Comparison of ENCODE assay signal across 2 cellular contexts in the genomic region with DNA sequence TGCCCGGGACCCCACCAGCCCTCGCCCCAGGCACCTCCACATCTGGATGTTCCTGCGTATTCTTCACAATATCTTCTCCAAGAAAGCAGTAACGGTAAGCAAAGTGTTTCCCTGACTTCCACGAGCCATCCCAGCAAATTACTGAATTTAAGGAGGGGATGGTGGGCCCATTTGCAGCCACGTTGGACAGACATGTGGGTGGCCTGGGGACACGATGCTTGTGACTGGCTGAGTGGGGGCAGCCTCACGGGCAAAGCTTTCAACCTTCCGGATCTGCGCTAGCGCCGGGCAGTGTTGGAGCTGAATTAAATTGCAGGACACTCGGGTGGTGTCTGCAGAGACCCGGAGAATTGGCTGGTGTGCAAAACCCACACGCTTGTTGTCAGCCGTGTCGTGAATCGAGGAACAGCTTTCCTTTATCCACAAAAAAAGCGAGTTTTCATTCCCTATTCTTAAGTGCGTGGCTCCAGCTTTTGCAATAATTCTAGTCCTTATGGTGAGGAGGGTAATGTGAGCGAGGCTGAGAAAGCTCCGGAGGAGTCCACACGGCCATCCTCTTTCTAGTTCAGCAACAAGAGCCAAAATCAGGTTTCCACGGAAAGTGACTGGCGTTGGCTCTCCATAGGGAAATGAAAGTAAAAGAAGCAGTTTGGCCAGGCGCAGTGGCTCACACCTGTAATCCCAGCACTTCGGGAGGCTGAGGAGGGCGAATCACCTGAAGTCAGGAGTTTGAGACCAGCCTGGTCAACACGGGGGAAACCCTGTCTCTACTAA.
TF ChIP-seq lines count a peak whose summit lies in the region.

No MANE protein-coding gene starts in this region.

TF ChIP-seq in GM23338, 12 proteins besides CTCF, POLR2A, EP300 and RAD21 (continued from another document):
- TF ChIP-seq, protein P1, sequence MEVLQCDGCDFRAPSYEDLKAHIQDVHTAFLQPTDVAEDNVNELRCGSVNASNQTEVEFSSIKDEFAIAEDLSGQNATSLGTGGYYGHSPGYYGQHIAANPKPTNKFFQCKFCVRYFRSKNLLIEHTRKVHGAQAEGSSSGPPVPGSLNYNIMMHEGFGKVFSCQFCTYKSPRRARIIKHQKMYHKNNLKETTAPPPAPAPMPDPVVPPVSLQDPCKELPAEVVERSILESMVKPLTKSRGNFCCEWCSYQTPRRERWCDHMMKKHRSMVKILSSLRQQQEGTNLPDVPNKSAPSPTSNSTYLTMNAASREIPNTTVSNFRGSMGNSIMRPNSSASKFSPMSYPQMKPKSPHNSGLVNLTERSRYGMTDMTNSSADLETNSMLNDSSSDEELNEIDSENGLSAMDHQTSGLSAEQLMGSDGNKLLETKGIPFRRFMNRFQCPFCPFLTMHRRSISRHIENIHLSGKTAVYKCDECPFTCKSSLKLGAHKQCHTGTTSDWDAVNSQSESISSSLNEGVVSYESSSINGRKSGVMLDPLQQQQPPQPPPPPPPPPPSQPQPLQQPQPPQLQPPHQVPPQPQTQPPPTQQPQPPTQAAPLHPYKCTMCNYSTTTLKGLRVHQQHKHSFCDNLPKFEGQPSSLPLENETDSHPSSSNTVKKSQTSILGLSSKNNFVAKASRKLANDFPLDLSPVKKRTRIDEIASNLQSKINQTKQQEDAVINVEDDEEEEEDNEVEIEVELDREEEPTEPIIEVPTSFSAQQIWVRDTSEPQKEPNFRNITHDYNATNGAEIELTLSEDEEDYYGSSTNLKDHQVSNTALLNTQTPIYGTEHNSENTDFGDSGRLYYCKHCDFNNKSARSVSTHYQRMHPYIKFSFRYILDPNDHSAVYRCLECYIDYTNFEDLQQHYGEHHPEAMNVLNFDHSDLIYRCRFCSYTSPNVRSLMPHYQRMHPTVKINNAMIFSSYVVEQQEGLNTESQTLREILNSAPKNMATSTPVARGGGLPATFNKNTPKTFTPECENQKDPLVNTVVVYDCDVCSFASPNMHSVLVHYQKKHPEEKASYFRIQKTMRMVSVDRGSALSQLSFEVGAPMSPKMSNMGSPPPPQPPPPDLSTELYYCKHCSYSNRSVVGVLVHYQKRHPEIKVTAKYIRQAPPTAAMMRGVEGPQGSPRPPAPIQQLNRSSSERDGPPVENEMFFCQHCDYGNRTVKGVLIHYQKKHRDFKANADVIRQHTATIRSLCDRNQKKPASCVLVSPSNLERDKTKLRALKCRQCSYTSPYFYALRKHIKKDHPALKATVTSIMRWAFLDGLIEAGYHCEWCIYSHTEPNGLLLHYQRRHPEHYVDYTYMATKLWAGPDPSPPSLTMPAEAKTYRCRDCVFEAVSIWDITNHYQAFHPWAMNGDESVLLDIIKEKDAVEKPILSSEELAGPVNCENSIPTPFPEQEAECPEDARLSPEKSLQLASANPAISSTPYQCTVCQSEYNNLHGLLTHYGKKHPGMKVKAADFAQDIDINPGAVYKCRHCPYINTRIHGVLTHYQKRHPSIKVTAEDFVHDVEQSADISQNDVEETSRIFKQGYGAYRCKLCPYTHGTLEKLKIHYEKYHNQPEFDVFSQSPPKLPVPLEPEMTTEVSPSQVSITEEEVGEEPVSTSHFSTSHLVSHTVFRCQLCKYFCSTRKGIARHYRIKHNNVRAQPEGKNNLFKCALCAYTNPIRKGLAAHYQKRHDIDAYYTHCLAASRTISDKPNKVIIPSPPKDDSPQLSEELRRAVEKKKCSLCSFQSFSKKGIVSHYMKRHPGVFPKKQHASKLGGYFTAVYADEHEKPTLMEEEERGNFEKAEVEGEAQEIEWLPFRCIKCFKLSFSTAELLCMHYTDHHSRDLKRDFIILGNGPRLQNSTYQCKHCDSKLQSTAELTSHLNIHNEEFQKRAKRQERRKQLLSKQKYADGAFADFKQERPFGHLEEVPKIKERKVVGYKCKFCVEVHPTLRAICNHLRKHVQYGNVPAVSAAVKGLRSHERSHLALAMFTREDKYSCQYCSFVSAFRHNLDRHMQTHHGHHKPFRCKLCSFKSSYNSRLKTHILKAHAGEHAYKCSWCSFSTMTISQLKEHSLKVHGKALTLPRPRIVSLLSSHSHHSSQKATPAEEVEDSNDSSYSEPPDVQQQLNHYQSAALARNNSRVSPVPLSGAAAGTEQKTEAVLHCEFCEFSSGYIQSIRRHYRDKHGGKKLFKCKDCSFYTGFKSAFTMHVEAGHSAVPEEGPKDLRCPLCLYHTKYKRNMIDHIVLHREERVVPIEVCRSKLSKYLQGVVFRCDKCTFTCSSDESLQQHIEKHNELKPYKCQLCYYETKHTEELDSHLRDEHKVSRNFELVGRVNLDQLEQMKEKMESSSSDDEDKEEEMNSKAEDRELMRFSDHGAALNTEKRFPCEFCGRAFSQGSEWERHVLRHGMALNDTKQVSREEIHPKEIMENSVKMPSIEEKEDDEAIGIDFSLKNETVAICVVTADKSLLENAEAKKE (CRISPR knock-in tag; IDR thresholded peaks at IDR 0.05), result no peak
- no peak for TF ChIP-seq EZH2 (IDR thresholded peaks at IDR 0.05; ENCODE audit: low read depth, unreplicated experiment)
- TF ChIP-seq, protein P2, sequence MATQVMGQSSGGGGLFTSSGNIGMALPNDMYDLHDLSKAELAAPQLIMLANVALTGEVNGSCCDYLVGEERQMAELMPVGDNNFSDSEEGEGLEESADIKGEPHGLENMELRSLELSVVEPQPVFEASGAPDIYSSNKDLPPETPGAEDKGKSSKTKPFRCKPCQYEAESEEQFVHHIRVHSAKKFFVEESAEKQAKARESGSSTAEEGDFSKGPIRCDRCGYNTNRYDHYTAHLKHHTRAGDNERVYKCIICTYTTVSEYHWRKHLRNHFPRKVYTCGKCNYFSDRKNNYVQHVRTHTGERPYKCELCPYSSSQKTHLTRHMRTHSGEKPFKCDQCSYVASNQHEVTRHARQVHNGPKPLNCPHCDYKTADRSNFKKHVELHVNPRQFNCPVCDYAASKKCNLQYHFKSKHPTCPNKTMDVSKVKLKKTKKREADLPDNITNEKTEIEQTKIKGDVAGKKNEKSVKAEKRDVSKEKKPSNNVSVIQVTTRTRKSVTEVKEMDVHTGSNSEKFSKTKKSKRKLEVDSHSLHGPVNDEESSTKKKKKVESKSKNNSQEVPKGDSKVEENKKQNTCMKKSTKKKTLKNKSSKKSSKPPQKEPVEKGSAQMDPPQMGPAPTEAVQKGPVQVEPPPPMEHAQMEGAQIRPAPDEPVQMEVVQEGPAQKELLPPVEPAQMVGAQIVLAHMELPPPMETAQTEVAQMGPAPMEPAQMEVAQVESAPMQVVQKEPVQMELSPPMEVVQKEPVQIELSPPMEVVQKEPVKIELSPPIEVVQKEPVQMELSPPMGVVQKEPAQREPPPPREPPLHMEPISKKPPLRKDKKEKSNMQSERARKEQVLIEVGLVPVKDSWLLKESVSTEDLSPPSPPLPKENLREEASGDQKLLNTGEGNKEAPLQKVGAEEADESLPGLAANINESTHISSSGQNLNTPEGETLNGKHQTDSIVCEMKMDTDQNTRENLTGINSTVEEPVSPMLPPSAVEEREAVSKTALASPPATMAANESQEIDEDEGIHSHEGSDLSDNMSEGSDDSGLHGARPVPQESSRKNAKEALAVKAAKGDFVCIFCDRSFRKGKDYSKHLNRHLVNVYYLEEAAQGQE (IDR thresholded peaks at IDR 0.05; ENCODE audit: unreplicated experiment), result no peak
- TF ChIP-seq CREB1 (CRISPR knock-in tag; IDR thresholded peaks at IDR 0.05; ENCODE audit: low read depth), result no peak
- no peak for TF ChIP-seq EZH2phosphoT487 (IDR thresholded peaks at IDR 0.05; ENCODE audit: unreplicated experiment)
- TF ChIP-seq ZNF331 (CRISPR knock-in tag; IDR thresholded peaks at IDR 0.05; ENCODE audit: low read depth), result no peak
- no peak for TF ChIP-seq ZNF114 (CRISPR knock-in tag; IDR thresholded peaks at IDR 0.05)
- no peak for TF ChIP-seq NANOG (IDR thresholded peaks at IDR 0.05; ENCODE audit: borderline replicate concordance)
TF ChIP-seq in GM23338: peak in this region for 0.

TF ChIP-seq in SK-N-SH treated with all-trans-retinoic acid at 6 μM for 48 hours, 23 proteins besides CTCF, POLR2A, EP300 and RAD21 (continued from another document):
- TF ChIP-seq, protein P3, sequence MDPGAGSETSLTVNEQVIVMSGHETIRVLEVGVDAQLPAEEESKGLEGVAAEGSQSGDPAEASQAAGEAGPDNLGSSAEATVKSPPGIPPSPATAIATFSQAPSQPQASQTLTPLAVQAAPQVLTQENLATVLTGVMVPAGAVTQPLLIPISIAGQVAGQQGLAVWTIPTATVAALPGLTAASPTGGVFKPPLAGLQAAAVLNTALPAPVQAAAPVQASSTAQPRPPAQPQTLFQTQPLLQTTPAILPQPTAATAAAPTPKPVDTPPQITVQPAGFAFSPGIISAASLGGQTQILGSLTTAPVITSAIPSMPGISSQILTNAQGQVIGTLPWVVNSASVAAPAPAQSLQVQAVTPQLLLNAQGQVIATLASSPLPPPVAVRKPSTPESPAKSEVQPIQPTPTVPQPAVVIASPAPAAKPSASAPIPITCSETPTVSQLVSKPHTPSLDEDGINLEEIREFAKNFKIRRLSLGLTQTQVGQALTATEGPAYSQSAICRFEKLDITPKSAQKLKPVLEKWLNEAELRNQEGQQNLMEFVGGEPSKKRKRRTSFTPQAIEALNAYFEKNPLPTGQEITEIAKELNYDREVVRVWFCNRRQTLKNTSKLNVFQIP (CRISPR knock-in tag; IDR thresholded peaks at IDR 0.05; ENCODE audit: borderline replicate concordance, low read depth), result no peak
- TF ChIP-seq CSDC2 (CRISPR knock-in tag; IDR thresholded peaks at IDR 0.05) (no peak), ZNF565 (CRISPR knock-in tag; conservative IDR thresholded peaks at IDR 0.05; ENCODE audit: low read depth) (no peak), ISL1 (CRISPR knock-in tag; IDR thresholded peaks at IDR 0.05) (no peak)
- TF ChIP-seq, protein P4, sequence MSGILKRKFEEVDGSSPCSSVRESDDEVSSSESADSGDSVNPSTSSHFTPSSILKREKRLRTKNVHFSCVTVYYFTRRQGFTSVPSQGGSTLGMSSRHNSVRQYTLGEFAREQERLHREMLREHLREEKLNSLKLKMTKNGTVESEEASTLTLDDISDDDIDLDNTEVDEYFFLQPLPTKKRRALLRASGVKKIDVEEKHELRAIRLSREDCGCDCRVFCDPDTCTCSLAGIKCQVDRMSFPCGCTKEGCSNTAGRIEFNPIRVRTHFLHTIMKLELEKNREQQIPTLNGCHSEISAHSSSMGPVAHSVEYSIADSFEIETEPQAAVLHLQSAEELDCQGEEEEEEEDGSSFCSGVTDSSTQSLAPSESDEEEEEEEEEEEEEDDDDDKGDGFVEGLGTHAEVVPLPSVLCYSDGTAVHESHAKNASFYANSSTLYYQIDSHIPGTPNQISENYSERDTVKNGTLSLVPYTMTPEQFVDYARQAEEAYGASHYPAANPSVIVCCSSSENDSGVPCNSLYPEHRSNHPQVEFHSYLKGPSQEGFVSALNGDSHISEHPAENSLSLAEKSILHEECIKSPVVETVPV (CRISPR knock-in tag; IDR thresholded peaks at IDR 0.05), result no peak
- TF ChIP-seq, protein P5, sequence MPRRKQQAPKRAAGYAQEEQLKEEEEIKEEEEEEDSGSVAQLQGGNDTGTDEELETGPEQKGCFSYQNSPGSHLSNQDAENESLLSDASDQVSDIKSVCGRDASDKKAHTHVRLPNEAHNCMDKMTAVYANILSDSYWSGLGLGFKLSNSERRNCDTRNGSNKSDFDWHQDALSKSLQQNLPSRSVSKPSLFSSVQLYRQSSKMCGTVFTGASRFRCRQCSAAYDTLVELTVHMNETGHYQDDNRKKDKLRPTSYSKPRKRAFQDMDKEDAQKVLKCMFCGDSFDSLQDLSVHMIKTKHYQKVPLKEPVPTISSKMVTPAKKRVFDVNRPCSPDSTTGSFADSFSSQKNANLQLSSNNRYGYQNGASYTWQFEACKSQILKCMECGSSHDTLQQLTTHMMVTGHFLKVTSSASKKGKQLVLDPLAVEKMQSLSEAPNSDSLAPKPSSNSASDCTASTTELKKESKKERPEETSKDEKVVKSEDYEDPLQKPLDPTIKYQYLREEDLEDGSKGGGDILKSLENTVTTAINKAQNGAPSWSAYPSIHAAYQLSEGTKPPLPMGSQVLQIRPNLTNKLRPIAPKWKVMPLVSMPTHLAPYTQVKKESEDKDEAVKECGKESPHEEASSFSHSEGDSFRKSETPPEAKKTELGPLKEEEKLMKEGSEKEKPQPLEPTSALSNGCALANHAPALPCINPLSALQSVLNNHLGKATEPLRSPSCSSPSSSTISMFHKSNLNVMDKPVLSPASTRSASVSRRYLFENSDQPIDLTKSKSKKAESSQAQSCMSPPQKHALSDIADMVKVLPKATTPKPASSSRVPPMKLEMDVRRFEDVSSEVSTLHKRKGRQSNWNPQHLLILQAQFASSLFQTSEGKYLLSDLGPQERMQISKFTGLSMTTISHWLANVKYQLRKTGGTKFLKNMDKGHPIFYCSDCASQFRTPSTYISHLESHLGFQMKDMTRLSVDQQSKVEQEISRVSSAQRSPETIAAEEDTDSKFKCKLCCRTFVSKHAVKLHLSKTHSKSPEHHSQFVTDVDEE (CRISPR knock-in tag; IDR thresholded peaks at IDR 0.05), result no peak
TF ChIP-seq in SK-N-SH treated with all-trans-retinoic acid at 6 μM for 48 hours: peak in this region for 0.
